ENCODE assay signal across 1 cellular context in the genomic region with DNA sequence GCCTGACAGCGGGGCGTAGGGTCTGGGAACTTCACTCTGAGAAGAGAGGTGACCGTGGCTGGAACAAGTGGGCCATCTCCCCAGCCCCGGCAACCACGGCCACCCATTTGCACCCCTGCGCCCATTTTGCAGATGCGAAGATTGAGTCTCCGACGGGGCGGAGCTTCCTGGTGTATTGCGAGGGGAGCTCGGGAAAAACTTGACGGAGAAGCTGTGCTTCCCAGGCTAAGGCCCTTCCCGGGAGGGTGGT.
TF ChIP-seq lines count a peak whose summit lies in the region.

No MANE protein-coding gene starts in this region.

TF ChIP-seq in HEK293, 187 proteins besides CTCF, POLR2A, EP300 and RAD21 (continued from another document and continues in another):
- TF ChIP-seq GLI4 (tag by site-specific recombination; IDR thresholded peaks at IDR 0.05) = no peak
- peak; percentile 7; the same call in 1 of the 2 replicates for TF ChIP-seq SP7 (tag by site-specific recombination; IDR thresholded peaks at IDR 0.05)
- no peak for TF ChIP-seq ZNF626 (tag by site-specific recombination; IDR thresholded peaks at IDR 0.05)
- 0 out of 2 replicates have a peak, but pooled peaks have one; percentile 24 for TF ChIP-seq GLI2 (tag by site-specific recombination; IDR thresholded peaks at IDR 0.05; ENCODE audit: borderline replicate concordance, low read depth)
- 0 out of 2 replicates have a peak, but pooled peaks have one; percentile 9 for TF ChIP-seq ZSCAN30 (tag by site-specific recombination; IDR thresholded peaks at IDR 0.05)
- no peak for TF ChIP-seq ZBTB1 (tag by site-specific recombination; IDR thresholded peaks at IDR 0.05)
- TF ChIP-seq ZNF292 (tag by site-specific recombination; IDR thresholded peaks at IDR 0.05; ENCODE audit: borderline replicate concordance, low read depth) = no peak
- TF ChIP-seq, protein P1, sequence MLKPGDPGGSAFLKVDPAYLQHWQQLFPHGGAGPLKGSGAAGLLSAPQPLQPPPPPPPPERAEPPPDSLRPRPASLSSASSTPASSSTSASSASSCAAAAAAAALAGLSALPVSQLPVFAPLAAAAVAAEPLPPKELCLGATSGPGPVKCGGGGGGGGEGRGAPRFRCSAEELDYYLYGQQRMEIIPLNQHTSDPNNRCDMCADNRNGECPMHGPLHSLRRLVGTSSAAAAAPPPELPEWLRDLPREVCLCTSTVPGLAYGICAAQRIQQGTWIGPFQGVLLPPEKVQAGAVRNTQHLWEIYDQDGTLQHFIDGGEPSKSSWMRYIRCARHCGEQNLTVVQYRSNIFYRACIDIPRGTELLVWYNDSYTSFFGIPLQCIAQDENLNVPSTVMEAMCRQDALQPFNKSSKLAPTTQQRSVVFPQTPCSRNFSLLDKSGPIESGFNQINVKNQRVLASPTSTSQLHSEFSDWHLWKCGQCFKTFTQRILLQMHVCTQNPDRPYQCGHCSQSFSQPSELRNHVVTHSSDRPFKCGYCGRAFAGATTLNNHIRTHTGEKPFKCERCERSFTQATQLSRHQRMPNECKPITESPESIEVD (tag by site-specific recombination; IDR thresholded peaks at IDR 0.05) = no peak
- peak; percentile 98 for TF ChIP-seq ZNF121 (tag by site-specific recombination; IDR thresholded peaks at IDR 0.05)
- TF ChIP-seq, protein P2, sequence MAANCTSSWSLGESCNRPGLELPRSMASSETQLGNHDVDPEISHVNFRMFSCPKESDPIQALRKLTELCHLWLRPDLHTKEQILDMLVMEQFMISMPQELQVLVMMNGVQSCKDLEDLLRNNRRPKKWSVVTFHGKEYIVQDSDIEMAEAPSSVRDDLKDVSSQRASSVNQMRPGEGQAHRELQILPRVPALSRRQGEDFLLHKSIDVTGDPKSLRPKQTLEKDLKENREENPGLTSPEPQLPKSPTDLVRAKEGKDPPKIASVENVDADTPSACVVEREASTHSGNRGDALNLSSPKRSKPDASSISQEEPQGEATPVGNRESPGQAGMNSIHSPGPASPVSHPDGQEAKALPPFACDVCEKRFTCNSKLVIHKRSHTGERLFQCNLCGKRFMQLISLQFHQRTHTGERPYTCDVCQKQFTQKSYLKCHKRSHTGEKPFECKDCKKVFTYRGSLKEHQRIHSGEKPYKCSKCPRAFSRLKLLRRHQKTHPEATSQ (tag by site-specific recombination; IDR thresholded peaks at IDR 0.05) = peak; percentile 96
- TF ChIP-seq ZNF391 (tag by site-specific recombination; IDR thresholded peaks at IDR 0.05; ENCODE audit: borderline replicate concordance, low read depth) = peak; percentile 81
- TF ChIP-seq, protein P3, sequence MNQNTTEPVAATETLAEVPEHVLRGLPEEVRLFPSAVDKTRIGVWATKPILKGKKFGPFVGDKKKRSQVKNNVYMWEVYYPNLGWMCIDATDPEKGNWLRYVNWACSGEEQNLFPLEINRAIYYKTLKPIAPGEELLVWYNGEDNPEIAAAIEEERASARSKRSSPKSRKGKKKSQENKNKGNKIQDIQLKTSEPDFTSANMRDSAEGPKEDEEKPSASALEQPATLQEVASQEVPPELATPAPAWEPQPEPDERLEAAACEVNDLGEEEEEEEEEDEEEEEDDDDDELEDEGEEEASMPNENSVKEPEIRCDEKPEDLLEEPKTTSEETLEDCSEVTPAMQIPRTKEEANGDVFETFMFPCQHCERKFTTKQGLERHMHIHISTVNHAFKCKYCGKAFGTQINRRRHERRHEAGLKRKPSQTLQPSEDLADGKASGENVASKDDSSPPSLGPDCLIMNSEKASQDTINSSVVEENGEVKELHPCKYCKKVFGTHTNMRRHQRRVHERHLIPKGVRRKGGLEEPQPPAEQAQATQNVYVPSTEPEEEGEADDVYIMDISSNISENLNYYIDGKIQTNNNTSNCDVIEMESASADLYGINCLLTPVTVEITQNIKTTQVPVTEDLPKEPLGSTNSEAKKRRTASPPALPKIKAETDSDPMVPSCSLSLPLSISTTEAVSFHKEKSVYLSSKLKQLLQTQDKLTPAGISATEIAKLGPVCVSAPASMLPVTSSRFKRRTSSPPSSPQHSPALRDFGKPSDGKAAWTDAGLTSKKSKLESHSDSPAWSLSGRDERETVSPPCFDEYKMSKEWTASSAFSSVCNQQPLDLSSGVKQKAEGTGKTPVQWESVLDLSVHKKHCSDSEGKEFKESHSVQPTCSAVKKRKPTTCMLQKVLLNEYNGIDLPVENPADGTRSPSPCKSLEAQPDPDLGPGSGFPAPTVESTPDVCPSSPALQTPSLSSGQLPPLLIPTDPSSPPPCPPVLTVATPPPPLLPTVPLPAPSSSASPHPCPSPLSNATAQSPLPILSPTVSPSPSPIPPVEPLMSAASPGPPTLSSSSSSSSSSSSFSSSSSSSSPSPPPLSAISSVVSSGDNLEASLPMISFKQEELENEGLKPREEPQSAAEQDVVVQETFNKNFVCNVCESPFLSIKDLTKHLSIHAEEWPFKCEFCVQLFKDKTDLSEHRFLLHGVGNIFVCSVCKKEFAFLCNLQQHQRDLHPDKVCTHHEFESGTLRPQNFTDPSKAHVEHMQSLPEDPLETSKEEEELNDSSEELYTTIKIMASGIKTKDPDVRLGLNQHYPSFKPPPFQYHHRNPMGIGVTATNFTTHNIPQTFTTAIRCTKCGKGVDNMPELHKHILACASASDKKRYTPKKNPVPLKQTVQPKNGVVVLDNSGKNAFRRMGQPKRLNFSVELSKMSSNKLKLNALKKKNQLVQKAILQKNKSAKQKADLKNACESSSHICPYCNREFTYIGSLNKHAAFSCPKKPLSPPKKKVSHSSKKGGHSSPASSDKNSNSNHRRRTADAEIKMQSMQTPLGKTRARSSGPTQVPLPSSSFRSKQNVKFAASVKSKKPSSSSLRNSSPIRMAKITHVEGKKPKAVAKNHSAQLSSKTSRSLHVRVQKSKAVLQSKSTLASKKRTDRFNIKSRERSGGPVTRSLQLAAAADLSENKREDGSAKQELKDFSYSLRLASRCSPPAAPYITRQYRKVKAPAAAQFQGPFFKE (tag by site-specific recombination; IDR thresholded peaks at IDR 0.05; ENCODE audit: borderline replicate concordance) = no peak
- TF ChIP-seq ZNF394 (tag by site-specific recombination; IDR thresholded peaks at IDR 0.05; ENCODE audit: borderline replicate concordance) = peak; percentile 37; the same call in 1 of the 2 replicates
- TF ChIP-seq, protein P4, sequence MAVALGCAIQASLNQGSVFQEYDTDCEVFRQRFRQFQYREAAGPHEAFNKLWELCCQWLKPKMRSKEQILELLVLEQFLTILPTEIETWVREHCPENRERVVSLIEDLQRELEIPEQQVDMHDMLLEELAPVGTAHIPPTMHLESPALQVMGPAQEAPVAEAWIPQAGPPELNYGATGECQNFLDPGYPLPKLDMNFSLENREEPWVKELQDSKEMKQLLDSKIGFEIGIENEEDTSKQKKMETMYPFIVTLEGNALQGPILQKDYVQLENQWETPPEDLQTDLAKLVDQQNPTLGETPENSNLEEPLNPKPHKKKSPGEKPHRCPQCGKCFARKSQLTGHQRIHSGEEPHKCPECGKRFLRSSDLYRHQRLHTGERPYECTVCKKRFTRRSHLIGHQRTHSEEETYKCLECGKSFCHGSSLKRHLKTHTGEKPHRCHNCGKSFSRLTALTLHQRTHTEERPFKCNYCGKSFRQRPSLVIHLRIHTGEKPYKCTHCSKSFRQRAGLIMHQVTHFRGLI (tag by site-specific recombination; IDR thresholded peaks at IDR 0.05) = no peak; the same call in 1 of the 2 replicates
- no peak for TF ChIP-seq YY1 (tag by site-specific recombination; IDR thresholded peaks at IDR 0.05)
- TF ChIP-seq KLF7 (tag by site-specific recombination; IDR thresholded peaks at IDR 0.05; ENCODE audit: borderline replicate concordance) = peak; percentile 42
- TF ChIP-seq ZNF24 (tag by site-specific recombination; IDR thresholded peaks at IDR 0.05) = peak; percentile 79
- TF ChIP-seq, protein P5, sequence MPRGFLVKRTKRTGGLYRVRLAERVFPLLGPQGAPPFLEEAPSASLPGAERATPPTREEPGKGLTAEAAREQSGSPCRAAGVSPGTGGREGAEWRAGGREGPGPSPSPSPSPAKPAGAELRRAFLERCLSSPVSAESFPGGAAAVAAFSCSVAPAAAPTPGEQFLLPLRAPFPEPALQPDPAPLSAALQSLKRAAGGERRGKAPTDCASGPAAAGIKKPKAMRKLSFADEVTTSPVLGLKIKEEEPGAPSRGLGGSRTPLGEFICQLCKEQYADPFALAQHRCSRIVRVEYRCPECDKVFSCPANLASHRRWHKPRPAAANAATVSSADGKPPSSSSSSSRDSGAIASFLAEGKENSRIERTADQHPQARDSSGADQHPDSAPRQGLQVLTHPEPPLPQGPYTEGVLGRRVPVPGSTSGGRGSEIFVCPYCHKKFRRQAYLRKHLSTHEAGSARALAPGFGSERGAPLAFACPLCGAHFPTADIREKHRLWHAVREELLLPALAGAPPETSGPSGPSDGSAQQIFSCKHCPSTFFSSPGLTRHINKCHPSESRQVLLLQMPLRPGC (tag by site-specific recombination; IDR thresholded peaks at IDR 0.05) = no peak
- TF ChIP-seq, protein P6, sequence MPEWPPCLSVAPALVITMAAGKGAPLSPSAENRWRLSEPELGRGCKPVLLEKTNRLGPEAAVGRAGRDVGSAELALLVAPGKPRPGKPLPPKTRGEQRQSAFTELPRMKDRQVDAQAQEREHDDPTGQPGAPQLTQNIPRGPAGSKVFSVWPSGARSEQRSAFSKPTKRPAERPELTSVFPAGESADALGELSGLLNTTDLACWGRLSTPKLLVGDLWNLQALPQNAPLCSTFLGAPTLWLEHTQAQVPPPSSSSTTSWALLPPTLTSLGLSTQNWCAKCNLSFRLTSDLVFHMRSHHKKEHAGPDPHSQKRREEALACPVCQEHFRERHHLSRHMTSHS (tag by site-specific recombination; IDR thresholded peaks at IDR 0.05) = peak; percentile 56; the same call in 1 of the 2 replicates
- TF ChIP-seq SP2 (tag by site-specific recombination; IDR thresholded peaks at IDR 0.05) = no peak
- TF ChIP-seq, protein P7, sequence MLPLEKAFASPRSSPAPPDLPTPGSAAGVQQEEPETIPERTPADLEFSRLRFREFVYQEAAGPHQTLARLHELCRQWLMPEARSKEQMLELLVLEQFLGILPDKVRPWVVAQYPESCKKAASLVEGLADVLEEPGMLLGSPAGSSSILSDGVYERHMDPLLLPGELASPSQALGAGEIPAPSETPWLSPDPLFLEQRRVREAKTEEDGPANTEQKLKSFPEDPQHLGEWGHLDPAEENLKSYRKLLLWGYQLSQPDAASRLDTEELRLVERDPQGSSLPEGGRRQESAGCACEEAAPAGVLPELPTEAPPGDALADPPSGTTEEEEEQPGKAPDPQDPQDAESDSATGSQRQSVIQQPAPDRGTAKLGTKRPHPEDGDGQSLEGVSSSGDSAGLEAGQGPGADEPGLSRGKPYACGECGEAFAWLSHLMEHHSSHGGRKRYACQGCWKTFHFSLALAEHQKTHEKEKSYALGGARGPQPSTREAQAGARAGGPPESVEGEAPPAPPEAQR (tag by site-specific recombination; IDR thresholded peaks at IDR 0.05) = 0 out of 2 replicates have a peak, but pooled peaks have one; percentile 43
- TF ChIP-seq IKZF3 (tag by site-specific recombination; IDR thresholded peaks at IDR 0.05) = peak; percentile 75
- TF ChIP-seq ZFP69B (tag by site-specific recombination; IDR thresholded peaks at IDR 0.05) = no peak; the same call in 1 of the 2 replicates
- TF ChIP-seq ZNF76 (tag by site-specific recombination; IDR thresholded peaks at IDR 0.05; ENCODE audit: borderline replicate concordance, low read depth) = peak; percentile 22; the same call in 1 of the 2 replicates
- TF ChIP-seq KLF10 (tag by site-specific recombination; IDR thresholded peaks at IDR 0.05) = no peak
- TF ChIP-seq OVOL3 (tag by site-specific recombination; IDR thresholded peaks at IDR 0.05) = no peak
- TF ChIP-seq ZNF311 (tag by site-specific recombination; IDR thresholded peaks at IDR 0.05; ENCODE audit: borderline replicate concordance) = no peak
- no peak for TF ChIP-seq ZNF146 (tag by site-specific recombination; IDR thresholded peaks at IDR 0.05)
- TF ChIP-seq ZNF792 (tag by site-specific recombination; IDR thresholded peaks at IDR 0.05) = no peak
- TF ChIP-seq ZNF37A (tag by site-specific recombination; IDR thresholded peaks at IDR 0.05) = no peak
- TF ChIP-seq, protein P8, sequence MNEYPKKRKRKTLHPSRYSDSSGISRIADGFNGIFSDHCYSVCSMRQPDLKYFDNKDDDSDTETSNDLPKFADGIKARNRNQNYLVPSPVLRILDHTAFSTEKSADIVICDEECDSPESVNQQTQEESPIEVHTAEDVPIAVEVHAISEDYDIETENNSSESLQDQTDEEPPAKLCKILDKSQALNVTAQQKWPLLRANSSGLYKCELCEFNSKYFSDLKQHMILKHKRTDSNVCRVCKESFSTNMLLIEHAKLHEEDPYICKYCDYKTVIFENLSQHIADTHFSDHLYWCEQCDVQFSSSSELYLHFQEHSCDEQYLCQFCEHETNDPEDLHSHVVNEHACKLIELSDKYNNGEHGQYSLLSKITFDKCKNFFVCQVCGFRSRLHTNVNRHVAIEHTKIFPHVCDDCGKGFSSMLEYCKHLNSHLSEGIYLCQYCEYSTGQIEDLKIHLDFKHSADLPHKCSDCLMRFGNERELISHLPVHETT (tag by site-specific recombination; IDR thresholded peaks at IDR 0.05) = peak; percentile 66
- 0 out of 2 replicates have a peak, but pooled peaks have one; percentile 17 for TF ChIP-seq ZNF664 (tag by site-specific recombination; IDR thresholded peaks at IDR 0.05)
- TF ChIP-seq, protein P9, sequence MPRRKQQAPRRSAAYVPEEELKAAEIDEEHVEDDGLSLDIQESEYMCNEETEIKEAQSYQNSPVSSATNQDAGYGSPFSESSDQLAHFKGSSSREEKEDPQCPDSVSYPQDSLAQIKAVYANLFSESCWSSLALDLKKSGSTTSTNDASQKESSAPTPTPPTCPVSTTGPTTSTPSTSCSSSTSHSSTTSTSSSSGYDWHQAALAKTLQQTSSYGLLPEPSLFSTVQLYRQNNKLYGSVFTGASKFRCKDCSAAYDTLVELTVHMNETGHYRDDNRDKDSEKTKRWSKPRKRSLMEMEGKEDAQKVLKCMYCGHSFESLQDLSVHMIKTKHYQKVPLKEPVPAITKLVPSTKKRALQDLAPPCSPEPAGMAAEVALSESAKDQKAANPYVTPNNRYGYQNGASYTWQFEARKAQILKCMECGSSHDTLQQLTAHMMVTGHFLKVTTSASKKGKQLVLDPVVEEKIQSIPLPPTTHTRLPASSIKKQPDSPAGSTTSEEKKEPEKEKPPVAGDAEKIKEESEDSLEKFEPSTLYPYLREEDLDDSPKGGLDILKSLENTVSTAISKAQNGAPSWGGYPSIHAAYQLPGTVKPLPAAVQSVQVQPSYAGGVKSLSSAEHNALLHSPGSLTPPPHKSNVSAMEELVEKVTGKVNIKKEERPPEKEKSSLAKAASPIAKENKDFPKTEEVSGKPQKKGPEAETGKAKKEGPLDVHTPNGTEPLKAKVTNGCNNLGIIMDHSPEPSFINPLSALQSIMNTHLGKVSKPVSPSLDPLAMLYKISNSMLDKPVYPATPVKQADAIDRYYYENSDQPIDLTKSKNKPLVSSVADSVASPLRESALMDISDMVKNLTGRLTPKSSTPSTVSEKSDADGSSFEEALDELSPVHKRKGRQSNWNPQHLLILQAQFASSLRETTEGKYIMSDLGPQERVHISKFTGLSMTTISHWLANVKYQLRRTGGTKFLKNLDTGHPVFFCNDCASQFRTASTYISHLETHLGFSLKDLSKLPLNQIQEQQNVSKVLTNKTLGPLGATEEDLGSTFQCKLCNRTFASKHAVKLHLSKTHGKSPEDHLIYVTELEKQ (tag by site-specific recombination; IDR thresholded peaks at IDR 0.05; ENCODE audit: borderline replicate concordance) = no peak
- peak; percentile 74 for TF ChIP-seq SP3 (tag by site-specific recombination; IDR thresholded peaks at IDR 0.05)
- 0 out of 2 replicates have a peak, but pooled peaks have one; percentile 16 for TF ChIP-seq ZBTB48 (tag by site-specific recombination; IDR thresholded peaks at IDR 0.05)
- no peak for TF ChIP-seq ZNF112 (tag by site-specific recombination; IDR thresholded peaks at IDR 0.05)
